ENCODE assay signal across 16 cellular contexts in genomic region chrX:13763489-13763888, GRCh38. TPM values are rescaled to one million over a fixed set of nuclear protein-coding genes. Genes with fewer than 3 reads are reported as not detected.
A peak's percentile ranks its signal among the peaks of the same experiment; 100 is the strongest.
DNase-seq lines count a peak whose midpoint lies in the region; ATAC-seq and TF ChIP-seq lines count a peak whose summit lies in the region.
"Had no signal": no experiment of that assay in that cellular context is flagged by ENCODE, and none has a peak within 500 bp of the region (broad histone marks: within the 10 kb centered on the region; RNA-seq: fewer than 3 reads in every experiment).

No MANE protein-coding gene starts in this region.

- CTCF ChIA-PET in A673 (lab: Charles Lee) = no interaction called here

- ATAC-seq in Right ventricle myocardium superior (ENCODE audit: poor library complexity) = peak; percentile 65
- no peak for ATAC-seq in Right ventricle myocardium inferior
- peak; percentile 65 for ATAC-seq in gastroesophageal sphincter
- no peak for ATAC-seq in HG02981 (IDR thresholded peaks at IDR 0.05; ENCODE audit: unreplicated experiment)
- ATAC-seq: activated T-helper 17 cell treated with anti-CD3 and anti-CD28 coated beads, Interleukin-2, amount 50 U/mL, for 72 hours; left lobe of liver had no signal

- POLR2A ChIA-PET in A673 (lab: Charles Lee; ENCODE audit: low non-redundant PET) = no interaction called here

- H3K9me3 ChIP-seq in gastroesophageal sphincter (no peaks in the 10 kb centered on the region), A673 (ENCODE audit: low read depth, low read length, poor library complexity, severe bottlenecking) (no peaks in the 10 kb centered on the region), Peyer's patch (no peaks in the 10 kb centered on the region)
- H3K9me3 ChIP-seq: uterus had no signal

- no peak for TF ChIP-seq EP300 in gastroesophageal sphincter (IDR thresholded peaks at IDR 0.05)

- H3K36me3 ChIP-seq in gastroesophageal sphincter (peaks cover 0 to 47% of the 10 kb centered on the region in 2 donors), A673 (ENCODE audit: insufficient read depth, low read length, poor library complexity, severe bottlenecking) (peaks cover 10% of the 10 kb centered on the region), Peyer's patch (peaks cover 0 to 42% (median 0%) of the 10 kb centered on the region in 3 donors)
- H3K36me3 ChIP-seq: uterus had no signal

- H3K27me3 ChIP-seq in gastroesophageal sphincter (no peaks in the 10 kb centered on the region), A673 (replicated peaks; ENCODE audit: insufficient read depth, low read depth, low read length, poor library complexity) (no peaks in the 10 kb centered on the region), Peyer's patch (no peaks in the 10 kb centered on the region)
- H3K27me3 ChIP-seq: uterus had no signal

- TF ChIP-seq CTCF in gastroesophageal sphincter (IDR thresholded peaks at IDR 0.05) (peak in 1 of 4 experiments; percentile 10), A673 (conservative IDR thresholded peaks at IDR 0.05; ENCODE audit: low read depth, low read length) (no peak), Peyer's patch (IDR thresholded peaks at IDR 0.05) (no peak)

- TF ChIP-seq POLR2A in gastroesophageal sphincter (IDR thresholded peaks at IDR 0.05) = no peak
- no peak for TF ChIP-seq POLR2A in Peyer's patch (IDR thresholded peaks at IDR 0.05)

- H3K4me3 ChIP-seq in gastroesophageal sphincter (no peak overlapping the region), A673 (ENCODE audit: low read depth, low read length, poor library complexity, severe bottlenecking) (no peak overlapping the region), Peyer's patch (no peak overlapping the region)
- H3K4me3 ChIP-seq: PC-9, uterus had no signal

- WGBS in gastroesophageal sphincter (ENCODE audit: low coverage in 1 of 2), 2 donors = 45 to 61% methylated on average over 5 to 7 of the region's 8 CpGs

- intact Hi-C loops in Right ventricle myocardium superior (cut with DNase I) (no loop called here), Right ventricle myocardium inferior (cut with DNase I) (no loop called here), A673 (cut with micrococcal nuclease; ENCODE audit: unreplicated experiment) (no loop called here)

- BruUV-seq in A673 (replicated peaks; lab: Mats Ljungman, UMichigan) = no TSS peak

- H3K4me1 ChIP-seq in gastroesophageal sphincter = peaks cover 0 to 19% (median 0%) of the 10 kb centered on the region in 3 donors
- H3K4me1 ChIP-seq in A673 (ENCODE audit: insufficient read depth, low read length, poor library complexity, severe bottlenecking) = peaks cover 13% of the 10 kb centered on the region
- no peaks in the 10 kb centered on the region for H3K4me1 ChIP-seq in Peyer's patch
- H3K4me1 ChIP-seq: uterus had no signal

- H3K27ac ChIP-seq in gastroesophageal sphincter (peak overlapping the region in 2 of 4 donors; percentile 43 to 54), A673 (ENCODE audit: low read depth, low read length, poor library complexity, severe bottlenecking) (no peak overlapping the region), Peyer's patch (no peak overlapping the region)
- H3K27ac ChIP-seq: PC-9 had no signal

- peak; percentile 49 for DNase-seq in Right ventricle myocardium superior
- no peak for DNase-seq in Right ventricle myocardium inferior (ENCODE audit: missing footprints)
- DNase-seq in nucleus accumbens (lab: John Stamatoyannopoulos, UW) = peak in 42 of 56 donors; percentile 1 to 62 (median 29)
- DNase-seq in SIG-M5 treated with dmso at 0.1 percent for 504 hours (lab: John Stamatoyannopoulos, UW; ENCODE audit: unreplicated experiment) = no peak
- no peak for DNase-seq in A673 (ENCODE audit: low spot score)
- no peak for DNase-seq in Peyer's patch
- DNase-seq: activated CD4-positive, alpha-beta T cell treated with anti-CD3 and anti-CD28 coated beads, Interleukin-2, amount 50 U/mL, for 1 hour; DMS153; Karpas-422; NCI-H2171 treated with DMSO at 0.1 percent for 48 hours; PC-9 had no signal

RNA-seq across cellular contexts. Expression of gene OFD1, which starts 28.9 kb away (rescaled TPM):
- total RNA-seq in Right ventricle myocardium superior (7.0 TPM), Right ventricle myocardium inferior (7.1 TPM), gastroesophageal sphincter (10 to 100 TPM; 15.2 to 26.6 (median 22.5) TPM), A673 (2021) (25.8 and 28.6 TPM in 2 replicates), Peyer's patch (100 to 1,000 TPM in 1 of 4 donors, 10 to 100 TPM in 3; 20.8 to 135 (median 49.4) TPM)

RNA-seq across cellular contexts. Expression of gene TRAPPC2, which starts 29.1 kb away (rescaled TPM):
- 6.8 TPM for total RNA-seq in Right ventricle myocardium superior
- total RNA-seq in Right ventricle myocardium inferior = 7.1 TPM
- 10 to 100 TPM; 14.3 to 17.3 (median 16.0) TPM for total RNA-seq in gastroesophageal sphincter
- total RNA-seq in A673 (2021) = 18.3 and 19.5 TPM in 2 replicates
- 10 to 100 TPM; 13.3 to 23.6 (median 18.8) TPM for total RNA-seq in Peyer's patch

RNA-seq across cellular contexts. Expression of gene GPM6B, which starts 53.4 kb away (rescaled TPM):
- 5.3 TPM for total RNA-seq in Right ventricle myocardium superior
- 5.1 TPM for total RNA-seq in Right ventricle myocardium inferior
- 10 to 100 TPM; 44.0 to 82.4 (median 56.1) TPM for total RNA-seq in gastroesophageal sphincter
- total RNA-seq in A673 (2021) = 7.6 and 9.5 TPM in 2 replicates
- total RNA-seq in Peyer's patch = 1 to 10 TPM in 3 of 4 donors, not detected in 1; 2.4 to 3.3 (median 2.7) TPM
- total RNA-seq: activated T-helper 17 cell treated with anti-CD3 and anti-CD28 coated beads, Interleukin-2, amount 50 U/mL, for 72 hours; PC-9 had no signal

Comparison
In these comparisons a context has a peak if more than half of its experiments do, and no peak if none do; other contexts are left out.
1. ATAC-seq: peak in Right ventricle myocardium superior (single experiment) and gastroesophageal sphincter (single experiment); none in Right ventricle myocardium inferior (single experiment) and HG02981 (single experiment).
2. DNase-seq: peak in Right ventricle myocardium superior (single experiment) and nucleus accumbens (42 of 56); none in Right ventricle myocardium inferior (single experiment), SIG-M5 treated with dmso at 0.1 percent for 504 hours (single experiment), A673 (single experiment) and Peyer's patch (0 of 3).